Comparison of ENCODE assay signal across 21 cellular contexts in the genomic region with DNA sequence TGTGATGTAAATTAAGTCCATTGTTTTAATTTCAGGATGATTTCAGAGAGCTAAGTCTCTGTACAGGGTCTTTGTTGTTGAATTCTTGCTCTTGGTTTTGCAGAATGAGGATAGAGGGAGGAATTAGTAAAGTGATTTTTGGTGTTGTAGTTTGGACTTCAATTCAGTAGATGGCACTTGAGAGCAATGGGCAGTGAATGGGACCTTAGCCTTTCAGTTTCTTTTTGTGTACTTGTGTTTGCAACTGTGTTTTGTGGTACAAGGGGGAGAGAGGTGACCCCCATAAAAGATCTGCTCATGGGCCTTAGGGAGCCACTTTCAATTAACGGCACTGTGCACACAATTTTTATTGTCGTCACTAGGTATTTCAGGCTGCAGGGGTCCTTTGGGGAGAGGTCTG.
DNase-seq lines count a peak whose midpoint lies in the region; ATAC-seq, FAIRE-seq and TF ChIP-seq lines count a peak whose summit lies in the region.
"Had no signal": no experiment of that assay in that cellular context is flagged by ENCODE, and none has a peak within 500 bp of the region (broad histone marks: within the 10 kb centered on the region; RNA-seq: fewer than 3 reads in every experiment).

No MANE protein-coding gene starts in this region.

- H3K79me2 ChIP-seq in Karpas-422 (ENCODE audit: low read length) (no peaks in the 10 kb centered on the region), astrocyte (ENCODE audit: insufficient read depth, low read length) (no peaks in the 10 kb centered on the region), parathyroid adenoma (no peaks in the 10 kb centered on the region)

- H3K27ac ChIP-seq in Karpas-422 (ENCODE audit: low read length) (no peak overlapping the region), astrocyte (ENCODE audit: low read depth, low read length) (no peak overlapping the region), parathyroid adenoma (no peak overlapping the region)
- H3K27ac ChIP-seq: BLaER1 treated with 17β-estradiol and CSF1 and Interleukin-3, amounts not matched to agents 10 nM and 100 nM; dorsolateral prefrontal cortex; gastroesophageal sphincter; left lung; neutrophil; SJSA1 had no signal

- no peaks in the 10 kb centered on the region for H3K4me1 Mint-ChIP-seq in astrocyte (ENCODE audit: low read depth, unreplicated experiment)
- H3K4me1 Mint-ChIP-seq: activated naive CD8-positive, alpha-beta T cell treated with anti-CD3 and anti-CD28 coated beads, Interleukin-2, amount 50 U/mL, for 24 hours had no signal

- peak overlapping the region; percentile 60 for H3K4me2 ChIP-seq in Karpas-422 (ENCODE audit: low read depth, low read length, poor library complexity, severe bottlenecking)
- no peak overlapping the region for H3K4me2 ChIP-seq in astrocyte (ENCODE audit: low read length)
- no peak overlapping the region for H3K4me2 ChIP-seq in parathyroid adenoma (ENCODE audit: low read length)
- H3K4me2 ChIP-seq: BLaER1 treated with 17β-estradiol and CSF1 and Interleukin-3, amounts not matched to agents 10 nM and 100 nM had no signal

- H3K4me3 Mint-ChIP-seq in astrocyte (ENCODE audit: unreplicated experiment), result no peak overlapping the region
- H3K4me3 Mint-ChIP-seq: activated naive CD8-positive, alpha-beta T cell treated with anti-CD3 and anti-CD28 coated beads, Interleukin-2, amount 50 U/mL, for 24 hours had no signal

- POLR2A ChIA-PET in GM10248 (lab: Yijun Ruan, JAX), result no interaction called here

- DNase-seq in DMS 273 (lab: John Stamatoyannopoulos, UW; ENCODE audit: unreplicated experiment), result peak; percentile 21
- DNase-seq in DMS 273 treated with DMSO at 0.1 percent for 48 hours (lab: John Stamatoyannopoulos, UW), result no peak
- DNase-seq in Karpas-422, result peak; percentile 76
- no peak for DNase-seq in astrocyte (ENCODE audit: low read depth)
- DNase-seq in GM10248 (ENCODE audit: extremely low spot score), result no peak
- DNase-seq: activated CD4-positive, CD25-positive, alpha-beta regulatory T cell treated with anti-CD3 and anti-CD28 coated beads, Interleukin-2, amount 50 U/mL, for 72 hours; activated naive CD8-positive, alpha-beta T cell treated with anti-CD3 and anti-CD28 coated beads, Interleukin-2, amount 50 U/mL, for 24 hours; dorsolateral prefrontal cortex; left lung; mucosa of descending colon; NCI-H2081; NCI-H510A treated with DMSO at 0.1 percent for 48 hours; PC-3 had no signal

- H2AFZ ChIP-seq in Karpas-422 (ENCODE audit: low read length) (peak overlapping the region; percentile 89; the same call in 1 of the 2 replicates), astrocyte (ENCODE audit: low read depth, low read length) (no peak overlapping the region), parathyroid adenoma (no peak overlapping the region)

- no peaks in the 10 kb centered on the region for H3K9me3 Mint-ChIP-seq in astrocyte (ENCODE audit: unreplicated experiment)

- H3K36me3 Mint-ChIP-seq in astrocyte (ENCODE audit: low read depth, unreplicated experiment), result peaks cover 2% of the 10 kb centered on the region

- ATAC-seq in GM18861 (IDR thresholded peaks at IDR 0.05; ENCODE audit: unreplicated experiment) (no peak), HG02642 (IDR thresholded peaks at IDR 0.05; ENCODE audit: poor library complexity, unreplicated experiment) (no peak)
- ATAC-seq: activated naive CD8-positive, alpha-beta T cell treated with anti-CD3 and anti-CD28 coated beads, Interleukin-2, amount 50 U/mL, for 24 hours; gastroesophageal sphincter; left lung; mucosa of descending colon; PC-3 had no signal

- FAIRE-seq in astrocyte (lab: Jason Lieb, UNC), result peak; percentile 73
- FAIRE-seq: A204.1 had no signal

- CTCF ChIA-PET in GM10248 (lab: Yijun Ruan, JAX), result no interaction called here

- H3K27me3 ChIP-seq in Karpas-422 (ENCODE audit: low read length), result no peaks in the 10 kb centered on the region
- H3K27me3 ChIP-seq in astrocyte (ENCODE audit: insufficient read depth, low read length), result no peaks in the 10 kb centered on the region
- no peaks in the 10 kb centered on the region for H3K27me3 ChIP-seq in parathyroid adenoma (ENCODE audit: control insufficient read depth, insufficient read depth, low read length)
- H3K27me3 ChIP-seq: gastroesophageal sphincter, left lung, neutrophil, SJSA1 had no signal

- H3K9me3 ChIP-seq in Karpas-422 (ENCODE audit: low read length) (no peaks in the 10 kb centered on the region), astrocyte (ENCODE audit: insufficient read depth, low read depth, low read length) (no peaks in the 10 kb centered on the region), parathyroid adenoma (ENCODE audit: control insufficient read depth, low read length) (no peaks in the 10 kb centered on the region)
- H3K9me3 ChIP-seq: gastroesophageal sphincter, left lung, mucosa of descending colon, neutrophil, SJSA1 had no signal

- H4K20me1 ChIP-seq in Karpas-422 (ENCODE audit: insufficient read depth, low read depth, low read length) (no peaks in the 10 kb centered on the region), astrocyte (ENCODE audit: insufficient read depth, low read length) (no peaks in the 10 kb centered on the region)
- H4K20me1 ChIP-seq: BLaER1 treated with 17β-estradiol and CSF1 and Interleukin-3, amounts not matched to agents 10 nM and 100 nM had no signal

- H3K4me1 ChIP-seq in Karpas-422 (ENCODE audit: low read length) (peaks cover 15% of the 10 kb centered on the region; the same call in 1 of the 2 replicates), astrocyte (ENCODE audit: insufficient read depth, low read length) (no peaks in the 10 kb centered on the region), parathyroid adenoma (peaks cover 4% of the 10 kb centered on the region)
- H3K4me1 ChIP-seq: gastroesophageal sphincter, left lung, SJSA1 had no signal

- no peaks in the 10 kb centered on the region for H3K9me2 ChIP-seq in Karpas-422 (replicated peaks; ENCODE audit: insufficient read depth, low read length)

- no peaks in the 10 kb centered on the region for H3K27me3 Mint-ChIP-seq in astrocyte (ENCODE audit: low read depth, unreplicated experiment)
- H3K27me3 Mint-ChIP-seq: activated naive CD8-positive, alpha-beta T cell treated with anti-CD3 and anti-CD28 coated beads, Interleukin-2, amount 50 U/mL, for 24 hours had no signal

- H3K27ac Mint-ChIP-seq in astrocyte (ENCODE audit: unreplicated experiment), result no peak overlapping the region
- H3K27ac Mint-ChIP-seq: activated naive CD8-positive, alpha-beta T cell treated with anti-CD3 and anti-CD28 coated beads, Interleukin-2, amount 50 U/mL, for 24 hours had no signal

- TF ChIP-seq CTCF in astrocyte (IDR thresholded peaks at IDR 0.05; ENCODE audit: insufficient read depth, low read depth, low read length) (no peak), parathyroid adenoma (IDR thresholded peaks at IDR 0.05) (peak; percentile 22), GM10248 (IDR thresholded peaks at IDR 0.05; ENCODE audit: control extremely low read depth, extremely low read depth, low read depth, missing control alignments) (no peak)

- peak overlapping the region; percentile 53 for H3K9ac ChIP-seq in Karpas-422 (ENCODE audit: low read length)
- H3K9ac ChIP-seq in astrocyte (ENCODE audit: low read length), result no peak overlapping the region
- no peak overlapping the region for H3K9ac ChIP-seq in parathyroid adenoma
- H3K9ac ChIP-seq: BLaER1 treated with 17β-estradiol and CSF1 and Interleukin-3, amounts not matched to agents 10 nM and 100 nM had no signal

- H3K4me3 ChIP-seq in Karpas-422 (ENCODE audit: low read length), result peak overlapping the region; percentile 55; the same call in 1 of the 2 replicates
- H3K4me3 ChIP-seq in astrocyte (ENCODE audit: insufficient read depth, low read depth, low read length), result no peak overlapping the region
- no peak overlapping the region for H3K4me3 ChIP-seq in parathyroid adenoma (ENCODE audit: low read depth, low read length)
- H3K4me3 ChIP-seq: BLaER1 treated with 17β-estradiol and CSF1 and Interleukin-3, amounts not matched to agents 10 nM and 100 nM; dorsolateral prefrontal cortex; gastroesophageal sphincter; left lung; mucosa of descending colon; SJSA1 had no signal

- H3K36me3 ChIP-seq in Karpas-422 (ENCODE audit: insufficient read depth, low read length) (no peaks in the 10 kb centered on the region), astrocyte (ENCODE audit: insufficient read depth, low read length) (no peaks in the 10 kb centered on the region), parathyroid adenoma (ENCODE audit: control insufficient read depth, insufficient read depth, low read length) (no peaks in the 10 kb centered on the region)
- H3K36me3 ChIP-seq: BLaER1 treated with 17β-estradiol and CSF1 and Interleukin-3, amounts not matched to agents 10 nM and 100 nM; gastroesophageal sphincter; left lung; neutrophil; SJSA1 had no signal

Comparison
In these comparisons a context has a peak if more than half of its experiments do, and no peak if none do; other contexts are left out.
1. DNase-seq: peak in DMS 273 (single experiment) and Karpas-422 (single experiment); none in DMS 273 treated with DMSO at 0.1 percent for 48 hours (single experiment), astrocyte (single experiment) and GM10248 (single experiment).